Comparison of ENCODE assay signal across 1 cellular context in the genomic region with DNA sequence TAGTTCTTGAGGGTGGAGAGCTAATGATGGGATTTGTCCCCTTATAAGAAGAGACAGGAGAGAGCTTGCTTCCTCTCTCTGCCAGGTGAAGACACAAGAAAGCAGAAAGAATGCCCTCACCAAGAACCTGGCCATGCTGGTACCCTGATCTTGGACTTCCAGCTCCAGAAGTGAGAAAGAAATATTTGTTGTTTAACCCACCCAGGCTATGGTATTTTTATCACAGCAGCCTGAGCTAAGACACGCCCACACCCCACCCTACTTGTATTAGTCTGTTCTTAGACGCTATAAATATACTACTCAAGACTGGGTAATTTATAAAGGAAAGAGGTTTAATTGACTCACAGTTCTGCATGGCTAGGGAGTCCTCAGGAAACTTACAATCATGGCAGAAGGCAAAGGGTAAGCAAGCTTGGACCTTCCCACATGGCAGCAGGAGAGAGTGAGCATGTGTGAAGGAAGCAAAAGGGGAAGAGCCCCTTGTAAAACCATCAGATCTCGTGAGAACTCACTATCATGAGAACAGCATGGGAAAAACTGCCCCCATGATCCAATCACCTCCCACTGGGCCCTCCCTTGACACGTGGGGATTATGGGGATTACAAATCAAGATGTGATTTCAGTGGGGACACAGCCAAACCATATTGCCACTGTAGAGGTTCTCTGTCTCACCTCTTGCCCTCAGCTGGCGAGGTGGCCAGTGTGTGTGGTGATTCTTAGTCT.
TF ChIP-seq lines count a peak whose summit lies in the region.

No MANE protein-coding gene starts in this region.

TF ChIP-seq in IMR-90, 13 proteins besides CTCF, POLR2A, EP300 and RAD21:
- TF ChIP-seq CEBPB (IDR thresholded peaks at IDR 0.05; ENCODE audit: low read depth, low read length) (no peak), RFX5 (IDR thresholded peaks at IDR 0.05; ENCODE audit: low read depth, low read length) (no peak), SMC3 (IDR thresholded peaks at IDR 0.05; ENCODE audit: low read depth, low read length) (no peak), BHLHE40 (IDR thresholded peaks at IDR 0.05; ENCODE audit: low read depth, low read length) (no peak), MXI1 (IDR thresholded peaks at IDR 0.05; ENCODE audit: borderline replicate concordance, low read depth, low read length) (no peak)
- TF ChIP-seq, protein P1, sequence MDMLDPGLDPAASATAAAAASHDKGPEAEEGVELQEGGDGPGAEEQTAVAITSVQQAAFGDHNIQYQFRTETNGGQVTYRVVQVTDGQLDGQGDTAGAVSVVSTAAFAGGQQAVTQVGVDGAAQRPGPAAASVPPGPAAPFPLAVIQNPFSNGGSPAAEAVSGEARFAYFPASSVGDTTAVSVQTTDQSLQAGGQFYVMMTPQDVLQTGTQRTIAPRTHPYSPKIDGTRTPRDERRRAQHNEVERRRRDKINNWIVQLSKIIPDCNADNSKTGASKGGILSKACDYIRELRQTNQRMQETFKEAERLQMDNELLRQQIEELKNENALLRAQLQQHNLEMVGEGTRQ (IDR thresholded peaks at IDR 0.05; ENCODE audit: low read depth, low read length) = no peak
- TF ChIP-seq, protein P2, sequence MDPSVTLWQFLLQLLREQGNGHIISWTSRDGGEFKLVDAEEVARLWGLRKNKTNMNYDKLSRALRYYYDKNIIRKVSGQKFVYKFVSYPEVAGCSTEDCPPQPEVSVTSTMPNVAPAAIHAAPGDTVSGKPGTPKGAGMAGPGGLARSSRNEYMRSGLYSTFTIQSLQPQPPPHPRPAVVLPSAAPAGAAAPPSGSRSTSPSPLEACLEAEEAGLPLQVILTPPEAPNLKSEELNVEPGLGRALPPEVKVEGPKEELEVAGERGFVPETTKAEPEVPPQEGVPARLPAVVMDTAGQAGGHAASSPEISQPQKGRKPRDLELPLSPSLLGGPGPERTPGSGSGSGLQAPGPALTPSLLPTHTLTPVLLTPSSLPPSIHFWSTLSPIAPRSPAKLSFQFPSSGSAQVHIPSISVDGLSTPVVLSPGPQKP (IDR thresholded peaks at IDR 0.05; ENCODE audit: borderline replicate concordance, low read depth, low read length) = no peak
